Comparison of ENCODE assay signal across 1 cellular context in genomic region chr3:8682850-8683574, GRCh38.
TF ChIP-seq lines count a peak whose summit lies in the region.

No MANE protein-coding gene starts in this region.

TF ChIP-seq in HepG2, 621 proteins besides CTCF, POLR2A, EP300 and RAD21:
- TF ChIP-seq FOSL2 (CRISPR knock-in tag; IDR thresholded peaks at IDR 0.05) = peak; percentile 58
- TF ChIP-seq ZNF644 (CRISPR knock-in tag; IDR thresholded peaks at IDR 0.05; ENCODE audit: low read depth) = peak; percentile 19; the same call in 1 of the 2 replicates
- peak; percentile 41 for TF ChIP-seq STAG1 (CRISPR knock-in tag; IDR thresholded peaks at IDR 0.05)
- TF ChIP-seq ZNF652 (CRISPR knock-in tag; IDR thresholded peaks at IDR 0.05; ENCODE audit: borderline replicate concordance, low read depth) = peak; percentile 92
TF ChIP-seq in HepG2: peak in this region for 4; not testable (repeated sequence) for 617.
